Comparison of ENCODE assay signal across 1 cellular context in the genomic region with DNA sequence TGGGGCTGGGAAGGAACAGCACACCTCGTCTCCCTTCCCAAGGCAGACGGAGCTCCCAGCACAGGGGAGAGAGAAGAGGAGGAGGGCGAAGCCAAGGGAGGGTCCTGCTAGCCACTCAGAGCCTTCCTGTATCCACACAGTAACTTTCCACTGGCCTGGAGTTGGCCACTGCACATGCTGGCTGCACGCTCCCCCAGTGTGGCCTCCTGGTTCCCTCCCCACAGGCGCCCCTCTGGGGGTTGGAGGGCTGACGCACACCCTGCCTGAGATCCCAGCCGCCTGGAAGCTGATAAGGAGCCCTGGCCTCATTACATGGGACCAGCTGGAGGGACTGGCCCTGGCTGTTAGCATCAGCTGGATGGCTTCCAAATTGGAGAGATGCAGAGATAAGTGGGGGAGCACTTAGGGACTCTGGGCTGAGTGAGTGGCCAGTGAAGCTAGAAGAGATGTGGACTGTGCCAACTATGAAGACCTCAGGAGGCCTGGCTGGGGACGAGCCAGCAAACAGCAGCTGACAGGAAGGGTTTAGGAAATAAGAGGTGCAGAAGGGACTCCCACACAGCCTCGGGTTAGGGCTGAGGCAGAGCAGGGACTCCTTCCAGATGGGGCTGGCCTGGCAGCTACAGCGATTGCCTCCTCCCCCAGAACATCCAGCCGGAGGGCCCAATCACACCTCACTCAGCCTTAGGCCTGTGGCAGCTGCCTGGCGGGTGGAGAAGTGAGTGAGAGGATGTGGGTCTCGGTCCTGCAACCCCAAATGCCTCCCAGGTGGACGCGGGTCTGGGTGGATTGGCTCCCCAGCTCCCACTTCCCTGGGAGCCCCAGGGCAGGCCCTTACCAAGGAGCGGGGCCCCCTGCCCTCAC.
TF ChIP-seq lines count a peak whose summit lies in the region.

No MANE protein-coding gene starts in this region.

TF ChIP-seq in K562, 482 proteins besides CTCF, POLR2A, EP300 and RAD21 (continued from another document and continues in another):
- TF ChIP-seq RBM14 (IDR thresholded peaks at IDR 0.05; ENCODE audit: borderline replicate concordance, insufficient read depth, low read depth, low read length) (no peak), ZNF140 (CRISPR knock-in tag; IDR thresholded peaks at IDR 0.05) (no peak), ZNF551 (CRISPR knock-in tag; IDR thresholded peaks at IDR 0.05) (no peak), MTA2 (IDR thresholded peaks at IDR 0.05; ENCODE audit: low read depth) (peak; percentile 92), DMBX1 (CRISPR knock-in tag; IDR thresholded peaks at IDR 0.05; ENCODE audit: borderline replicate concordance) (peak; percentile 92; the same call in 1 of the 2 replicates), SMAD4 (CRISPR knock-in tag; conservative IDR thresholded peaks at IDR 0.05) (peak; percentile 98), ZNF507 (tag; conservative IDR thresholded peaks at IDR 0.05) (no peak), PTTG1 (tag; IDR thresholded peaks at IDR 0.05; ENCODE audit: low read depth) (no peak), ZNF274 (IDR thresholded peaks at IDR 0.05; ENCODE audit: borderline replicate concordance, low read depth, low read length) (no peak; the same call in 1 of the 2 replicates), MIER1 (IDR thresholded peaks at IDR 0.05; ENCODE audit: low read depth) (no peak), E2F3 (CRISPR knock-in tag; IDR thresholded peaks at IDR 0.05) (peak; percentile 74; the same call in 1 of the 2 replicates), SIN3A (IDR thresholded peaks at IDR 0.05; ENCODE audit: borderline replicate concordance in 2 of 2, control insufficient read depth in 1 of 2, low read depth in 2 of 2, low read length in 2 of 2) (0 out of 4 replicates have a peak, but pooled peaks of 1 of the 2 experiments have one; percentile 53), ETS1 (conservative IDR thresholded peaks at IDR 0.05; ENCODE audit: control insufficient read depth, low read depth, low read length) (peak; percentile 93), MTA1 (IDR thresholded peaks at IDR 0.05; ENCODE audit: borderline replicate concordance) (peak; percentile 90), HEY1 (CRISPR knock-in tag; IDR thresholded peaks at IDR 0.05; ENCODE audit: borderline replicate concordance) (peak; percentile 83; the same call in 1 of the 2 replicates), TFAP4 (CRISPR knock-in tag; IDR thresholded peaks at IDR 0.05; ENCODE audit: borderline replicate concordance) (peak; percentile 100), HDAC3 (IDR thresholded peaks at IDR 0.05; ENCODE audit: borderline replicate concordance, partially characterized antibody) (peak; percentile 95), ZNF395 (CRISPR knock-in tag; IDR thresholded peaks at IDR 0.05) (peak; percentile 99), ELK3 (CRISPR knock-in tag; IDR thresholded peaks at IDR 0.05) (no peak), PRDM10 (IDR thresholded peaks at IDR 0.05; ENCODE audit: partially characterized antibody) (peak; percentile 88), CBX1 (IDR thresholded peaks at IDR 0.05; ENCODE audit: low read depth) (no peak), U2AF1 (optimal IDR thresholded peaks at IDR 0.05; ENCODE audit: low read depth, low read length) (no peak), RBFOX2 (IDR thresholded peaks at IDR 0.05; ENCODE audit: low read depth, low read length) (peak; percentile 65), ESRRA (IDR thresholded peaks at IDR 0.05; ENCODE audit: borderline replicate concordance, low read depth) (peak; percentile 60; the same call in 1 of the 2 replicates), TBL1XR1 (IDR thresholded peaks at IDR 0.05; ENCODE audit: low read length in 2 of 2) (peak; percentile 77 to 94; a peak in 2 of 4 replicates), ZFP36 (IDR thresholded peaks at IDR 0.05; ENCODE audit: low read depth, low read length, partially characterized antibody) (no peak), RUNX1 (IDR thresholded peaks at IDR 0.05; ENCODE audit: low read depth) (peak; percentile 91; the same call in 1 of the 2 replicates), BHLHE40 (IDR thresholded peaks at IDR 0.05; ENCODE audit: low read length) (peak; percentile 94), CBFA2T3 (IDR thresholded peaks at IDR 0.05) (peak; percentile 99), NCOA2 (IDR thresholded peaks at IDR 0.05; ENCODE audit: partially characterized antibody in 2 of 2) (peak in 1 of 2 experiments; percentile 76), TEAD2 (tag; IDR thresholded peaks at IDR 0.05) (no peak), CHD1 (IDR thresholded peaks at IDR 0.05; ENCODE audit: low read length) (no peak), TGIF2 (CRISPR knock-in tag; IDR thresholded peaks at IDR 0.05) (no peak), SMC3 (conservative IDR thresholded peaks at IDR 0.05; ENCODE audit: insufficient read depth, low read depth, low read length) (no peak), DNMT1 (IDR thresholded peaks at IDR 0.05) (no peak)
- TF ChIP-seq, protein P1, sequence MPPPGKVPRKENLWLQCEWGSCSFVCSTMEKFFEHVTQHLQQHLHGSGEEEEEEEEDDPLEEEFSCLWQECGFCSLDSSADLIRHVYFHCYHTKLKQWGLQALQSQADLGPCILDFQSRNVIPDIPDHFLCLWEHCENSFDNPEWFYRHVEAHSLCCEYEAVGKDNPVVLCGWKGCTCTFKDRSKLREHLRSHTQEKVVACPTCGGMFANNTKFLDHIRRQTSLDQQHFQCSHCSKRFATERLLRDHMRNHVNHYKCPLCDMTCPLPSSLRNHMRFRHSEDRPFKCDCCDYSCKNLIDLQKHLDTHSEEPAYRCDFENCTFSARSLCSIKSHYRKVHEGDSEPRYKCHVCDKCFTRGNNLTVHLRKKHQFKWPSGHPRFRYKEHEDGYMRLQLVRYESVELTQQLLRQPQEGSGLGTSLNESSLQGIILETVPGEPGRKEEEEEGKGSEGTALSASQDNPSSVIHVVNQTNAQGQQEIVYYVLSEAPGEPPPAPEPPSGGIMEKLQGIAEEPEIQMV (tag; conservative IDR thresholded peaks at IDR 0.05; ENCODE audit: low read depth) = no peak
- TF ChIP-seq, protein P2, sequence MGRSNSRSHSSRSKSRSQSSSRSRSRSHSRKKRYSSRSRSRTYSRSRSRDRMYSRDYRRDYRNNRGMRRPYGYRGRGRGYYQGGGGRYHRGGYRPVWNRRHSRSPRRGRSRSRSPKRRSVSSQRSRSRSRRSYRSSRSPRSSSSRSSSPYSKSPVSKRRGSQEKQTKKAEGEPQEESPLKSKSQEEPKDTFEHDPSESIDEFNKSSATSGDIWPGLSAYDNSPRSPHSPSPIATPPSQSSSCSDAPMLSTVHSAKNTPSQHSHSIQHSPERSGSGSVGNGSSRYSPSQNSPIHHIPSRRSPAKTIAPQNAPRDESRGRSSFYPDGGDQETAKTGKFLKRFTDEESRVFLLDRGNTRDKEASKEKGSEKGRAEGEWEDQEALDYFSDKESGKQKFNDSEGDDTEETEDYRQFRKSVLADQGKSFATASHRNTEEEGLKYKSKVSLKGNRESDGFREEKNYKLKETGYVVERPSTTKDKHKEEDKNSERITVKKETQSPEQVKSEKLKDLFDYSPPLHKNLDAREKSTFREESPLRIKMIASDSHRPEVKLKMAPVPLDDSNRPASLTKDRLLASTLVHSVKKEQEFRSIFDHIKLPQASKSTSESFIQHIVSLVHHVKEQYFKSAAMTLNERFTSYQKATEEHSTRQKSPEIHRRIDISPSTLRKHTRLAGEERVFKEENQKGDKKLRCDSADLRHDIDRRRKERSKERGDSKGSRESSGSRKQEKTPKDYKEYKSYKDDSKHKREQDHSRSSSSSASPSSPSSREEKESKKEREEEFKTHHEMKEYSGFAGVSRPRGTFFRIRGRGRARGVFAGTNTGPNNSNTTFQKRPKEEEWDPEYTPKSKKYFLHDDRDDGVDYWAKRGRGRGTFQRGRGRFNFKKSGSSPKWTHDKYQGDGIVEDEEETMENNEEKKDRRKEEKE (IDR thresholded peaks at IDR 0.05; ENCODE audit: borderline replicate concordance in 1 of 2, control insufficient read depth in 1 of 2, low read depth in 2 of 2, low read length in 1 of 2) = no peak
- TF ChIP-seq, protein P3, sequence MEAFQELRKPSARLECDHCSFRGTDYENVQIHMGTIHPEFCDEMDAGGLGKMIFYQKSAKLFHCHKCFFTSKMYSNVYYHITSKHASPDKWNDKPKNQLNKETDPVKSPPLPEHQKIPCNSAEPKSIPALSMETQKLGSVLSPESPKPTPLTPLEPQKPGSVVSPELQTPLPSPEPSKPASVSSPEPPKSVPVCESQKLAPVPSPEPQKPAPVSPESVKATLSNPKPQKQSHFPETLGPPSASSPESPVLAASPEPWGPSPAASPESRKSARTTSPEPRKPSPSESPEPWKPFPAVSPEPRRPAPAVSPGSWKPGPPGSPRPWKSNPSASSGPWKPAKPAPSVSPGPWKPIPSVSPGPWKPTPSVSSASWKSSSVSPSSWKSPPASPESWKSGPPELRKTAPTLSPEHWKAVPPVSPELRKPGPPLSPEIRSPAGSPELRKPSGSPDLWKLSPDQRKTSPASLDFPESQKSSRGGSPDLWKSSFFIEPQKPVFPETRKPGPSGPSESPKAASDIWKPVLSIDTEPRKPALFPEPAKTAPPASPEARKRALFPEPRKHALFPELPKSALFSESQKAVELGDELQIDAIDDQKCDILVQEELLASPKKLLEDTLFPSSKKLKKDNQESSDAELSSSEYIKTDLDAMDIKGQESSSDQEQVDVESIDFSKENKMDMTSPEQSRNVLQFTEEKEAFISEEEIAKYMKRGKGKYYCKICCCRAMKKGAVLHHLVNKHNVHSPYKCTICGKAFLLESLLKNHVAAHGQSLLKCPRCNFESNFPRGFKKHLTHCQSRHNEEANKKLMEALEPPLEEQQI (IDR thresholded peaks at IDR 0.05) = no peak
- TF ChIP-seq, protein P4, sequence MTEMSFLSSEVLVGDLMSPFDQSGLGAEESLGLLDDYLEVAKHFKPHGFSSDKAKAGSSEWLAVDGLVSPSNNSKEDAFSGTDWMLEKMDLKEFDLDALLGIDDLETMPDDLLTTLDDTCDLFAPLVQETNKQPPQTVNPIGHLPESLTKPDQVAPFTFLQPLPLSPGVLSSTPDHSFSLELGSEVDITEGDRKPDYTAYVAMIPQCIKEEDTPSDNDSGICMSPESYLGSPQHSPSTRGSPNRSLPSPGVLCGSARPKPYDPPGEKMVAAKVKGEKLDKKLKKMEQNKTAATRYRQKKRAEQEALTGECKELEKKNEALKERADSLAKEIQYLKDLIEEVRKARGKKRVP (CRISPR knock-in tag; IDR thresholded peaks at IDR 0.05) = peak; percentile 51; the same call in 1 of the 2 replicates
- TF ChIP-seq, protein P5, sequence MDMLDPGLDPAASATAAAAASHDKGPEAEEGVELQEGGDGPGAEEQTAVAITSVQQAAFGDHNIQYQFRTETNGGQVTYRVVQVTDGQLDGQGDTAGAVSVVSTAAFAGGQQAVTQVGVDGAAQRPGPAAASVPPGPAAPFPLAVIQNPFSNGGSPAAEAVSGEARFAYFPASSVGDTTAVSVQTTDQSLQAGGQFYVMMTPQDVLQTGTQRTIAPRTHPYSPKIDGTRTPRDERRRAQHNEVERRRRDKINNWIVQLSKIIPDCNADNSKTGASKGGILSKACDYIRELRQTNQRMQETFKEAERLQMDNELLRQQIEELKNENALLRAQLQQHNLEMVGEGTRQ (CRISPR knock-in tag; IDR thresholded peaks at IDR 0.05) = no peak
